11 cellular contexts compared by ENCODE assay signal in the genomic region with DNA sequence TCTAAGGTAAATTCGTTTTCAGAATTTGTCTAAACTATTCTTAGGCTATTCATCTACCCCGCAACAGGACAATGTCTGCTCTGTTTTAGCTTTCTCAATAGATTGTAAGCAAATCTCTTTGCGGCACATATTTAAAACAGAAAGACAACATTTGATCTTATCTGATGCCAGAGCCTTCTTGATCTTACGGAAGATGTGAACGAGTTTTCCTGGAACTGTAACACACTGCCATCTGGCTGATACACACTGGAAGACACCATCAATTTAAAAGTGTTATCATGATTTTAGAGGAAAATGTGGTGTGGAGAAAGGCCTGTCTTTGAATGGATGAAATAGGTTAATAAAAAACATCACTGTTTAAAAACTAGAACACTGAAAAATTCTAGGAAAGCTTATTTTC. TPM values are rescaled to one million over a fixed set of nuclear protein-coding genes. Genes with fewer than 3 reads are reported as not detected.
DNase-seq lines count a peak whose midpoint lies in the region; ATAC-seq and TF ChIP-seq lines count a peak whose summit lies in the region.
"Had no signal": no experiment of that assay in that cellular context is flagged by ENCODE, and none has a peak within 500 bp of the region (broad histone marks: within the 10 kb centered on the region; RNA-seq: fewer than 3 reads in every experiment).

No MANE protein-coding gene starts in this region.

- H3K4me3 ChIP-seq in CD8-positive, alpha-beta T cell (ENCODE audit: low read depth, low read length) = no peak overlapping the region
- H3K4me3 ChIP-seq: lung, SJCRH30, tibial nerve had no signal

- H3K4me1 Mint-ChIP-seq in CD8-positive, alpha-beta T cell (ENCODE audit: low read depth) = peaks cover 7% of the 10 kb centered on the region
- H3K4me1 Mint-ChIP-seq in activated T-helper 17 cell treated with anti-CD3 and anti-CD28 coated beads, Interleukin-2, amount 50 U/mL, for 72 hours = peaks cover 11% of the 10 kb centered on the region
- H3K4me1 Mint-ChIP-seq in glutamatergic neuron (ENCODE audit: low read depth, unreplicated experiment) = no peaks in the 10 kb centered on the region

- H3K4me1 ChIP-seq in CD8-positive, alpha-beta T cell (ENCODE audit: insufficient read depth, low read length) = no peaks in the 10 kb centered on the region
- H3K4me1 ChIP-seq: SJCRH30, tibial nerve had no signal

- no peaks in the 10 kb centered on the region for H3K27me3 ChIP-seq in CD8-positive, alpha-beta T cell (ENCODE audit: insufficient read depth, low read length)
- H3K27me3 ChIP-seq: SJCRH30, tibial nerve had no signal

- H3K27ac Mint-ChIP-seq in CD8-positive, alpha-beta T cell = peak overlapping the region; percentile 66
- H3K27ac Mint-ChIP-seq in activated T-helper 17 cell treated with anti-CD3 and anti-CD28 coated beads, Interleukin-2, amount 50 U/mL, for 72 hours = peak overlapping the region; percentile 84
- H3K27ac Mint-ChIP-seq in glutamatergic neuron (ENCODE audit: unreplicated experiment) = no peak overlapping the region

- CTCF ChIA-PET in CD8-positive, alpha-beta T cell (lab: Charles Lee) = no interaction called here

- no peaks in the 10 kb centered on the region for H3K9me3 ChIP-seq in CD8-positive, alpha-beta T cell (ENCODE audit: low read length)
- H3K9me3 ChIP-seq: SJCRH30, tibial nerve had no signal

- peak; percentile 40 for ATAC-seq in CD8-positive, alpha-beta T cell
- peak; percentile 68 for ATAC-seq in activated T-helper 17 cell treated with anti-CD3 and anti-CD28 coated beads, Interleukin-2, amount 50 U/mL, for 72 hours (replicated peaks)

- intact Hi-C loops in CD8-positive, alpha-beta T cell (cut with DNase I, micrococcal nuclease) = loop anchor here (2.0 kb wide), 2 partner anchors 83 to 87 kb away; no protein-coding TSS in a partner anchor

- H3K9me3 Mint-ChIP-seq in CD8-positive, alpha-beta T cell = no peaks in the 10 kb centered on the region
- H3K9me3 Mint-ChIP-seq in activated T-helper 17 cell treated with anti-CD3 and anti-CD28 coated beads, Interleukin-2, amount 50 U/mL, for 72 hours = no peaks in the 10 kb centered on the region
- no peaks in the 10 kb centered on the region for H3K9me3 Mint-ChIP-seq in glutamatergic neuron (ENCODE audit: unreplicated experiment)

- H3K36me3 Mint-ChIP-seq in CD8-positive, alpha-beta T cell = peaks cover 78% of the 10 kb centered on the region
- H3K36me3 Mint-ChIP-seq in activated T-helper 17 cell treated with anti-CD3 and anti-CD28 coated beads, Interleukin-2, amount 50 U/mL, for 72 hours (ENCODE audit: low read depth) = no peaks in the 10 kb centered on the region
- no peaks in the 10 kb centered on the region for H3K36me3 Mint-ChIP-seq in glutamatergic neuron (ENCODE audit: unreplicated experiment)

- H3K27ac ChIP-seq in CD8-positive, alpha-beta T cell (ENCODE audit: low read depth, low read length) = no peak overlapping the region
- H3K27ac ChIP-seq: SJCRH30, tibial nerve had no signal

- POLR2A ChIA-PET in CD8-positive, alpha-beta T cell (lab: Charles Lee) = no interaction called here

- no peak overlapping the region for H3K4me3 Mint-ChIP-seq in CD8-positive, alpha-beta T cell
- peak overlapping the region; percentile 74 for H3K4me3 Mint-ChIP-seq in activated T-helper 17 cell treated with anti-CD3 and anti-CD28 coated beads, Interleukin-2, amount 50 U/mL, for 72 hours
- no peak overlapping the region for H3K4me3 Mint-ChIP-seq in glutamatergic neuron (ENCODE audit: unreplicated experiment)

- H3K36me3 ChIP-seq in CD8-positive, alpha-beta T cell (ENCODE audit: insufficient read depth, low read length) = no peaks in the 10 kb centered on the region

- no peak for DNase-seq in CD8-positive, alpha-beta T cell
- DNase-seq in iris pigment epithelial cell (ENCODE audit: low read depth) (peak; percentile 37), NCI-H2196 treated with DMSO at 0.1 percent for 48 hours (lab: John Stamatoyannopoulos, UW; ENCODE audit: unreplicated experiment) (no peak), COR-L47 (lab: John Stamatoyannopoulos, UW) (no peak), glutamatergic neuron (no peak)
- DNase-seq: NCI-H510A treated with DMSO at 0.1 percent for 48 hours, SJCRH30 had no signal

- H3K27me3 Mint-ChIP-seq in CD8-positive, alpha-beta T cell (ENCODE audit: low read depth) = no peaks in the 10 kb centered on the region
- no peaks in the 10 kb centered on the region for H3K27me3 Mint-ChIP-seq in activated T-helper 17 cell treated with anti-CD3 and anti-CD28 coated beads, Interleukin-2, amount 50 U/mL, for 72 hours
- no peaks in the 10 kb centered on the region for H3K27me3 Mint-ChIP-seq in glutamatergic neuron (ENCODE audit: unreplicated experiment)

- TF ChIP-seq CTCF in CD8-positive, alpha-beta T cell (IDR thresholded peaks at IDR 0.05) = no peak
- TF ChIP-seq CTCF in LNCAP (IDR thresholded peaks at IDR 0.05) = peak; percentile 69; the same call in 1 of the 2 replicates
- TF ChIP-seq CTCF in glutamatergic neuron (IDR thresholded peaks at IDR 0.05; ENCODE audit: partially characterized antibody, unreplicated experiment) = no peak

RNA-seq across cellular contexts. Expression of gene COA6, which starts 36.1 kb away (rescaled TPM):
- total RNA-seq in CD8-positive, alpha-beta T cell = 1 to 10 TPM; 7.2 to 8.9 TPM
- 10 to 100 TPM; 55.6 to 76.4 TPM for total RNA-seq in activated T-helper 17 cell treated with anti-CD3 and anti-CD28 coated beads, Interleukin-2, amount 50 U/mL, for 72 hours
- 14.6 TPM for total RNA-seq in glutamatergic neuron (ENCODE audit: unreplicated experiment)
